Comparison of ENCODE assay signal across 22 cellular contexts in genomic region chr13:43021926-43022670, GRCh38. TPM values are rescaled to one million over a fixed set of nuclear protein-coding genes. Genes with fewer than 3 reads are reported as not detected.
DNase-seq lines count a peak whose midpoint lies in the region; TF ChIP-seq lines count a peak whose summit lies in the region.
"Had no signal": no experiment of that assay in that cellular context is flagged by ENCODE, and none has a peak within 500 bp of the region (broad histone marks: within the 10 kb centered on the region; RNA-seq: fewer than 3 reads in every experiment).

No MANE protein-coding gene starts in this region.

- no peaks in the 10 kb centered on the region for H3K9me2 ChIP-seq in GM23248 (ENCODE audit: insufficient read depth)

- in situ Hi-C loops in GM23248 (cut with MboI), result no loop called here
- in situ Hi-C loops in KBM-7 (cut with MboI; ENCODE audit: low pct_unique_long_range_greater_than_20kb, low sequenced_read_pairs), result no loop called here

- H4K20me1 ChIP-seq in GM23248 (ENCODE audit: insufficient read depth), result no peaks in the 10 kb centered on the region

- no peak overlapping the region for H3K27ac ChIP-seq in GM23248

- H3F3A ChIP-seq in GM23248 (ENCODE audit: insufficient read depth), result no peaks in the 10 kb centered on the region

- TF ChIP-seq CTCF in AG10803 (conservative IDR thresholded peaks at IDR 0.05; ENCODE audit: low read length), result no peak

- no peak overlapping the region for H2AFZ ChIP-seq in GM23248

- H3K4me1 ChIP-seq in GM23248 (ENCODE audit: insufficient read depth), result 0 out of 2 replicates have a peak, but pooled peaks cover 13% of the 10 kb centered on the region

- H3K36me3 ChIP-seq in GM23248 (ENCODE audit: low read depth), result no peaks in the 10 kb centered on the region
- H3K36me3 ChIP-seq: adrenal gland, MG63, WERI-Rb-1 had no signal

- peak; percentile 84 for DNase-seq in AG10803 (ENCODE audit: low read depth)
- DNase-seq in GM23248, result peak; percentile 24
- DNase-seq in amniotic epithelial cell (ENCODE audit: low read depth), result peak; percentile 85
- DNase-seq in left kidney (ENCODE audit: low read depth, low spot score), result peak; percentile 46
- no peak for DNase-seq in KBM-7
- DNase-seq in SW480 (ENCODE audit: low spot score), result no peak
- no peak for DNase-seq in SK-N-DZ (ENCODE audit: low spot score)
- DNase-seq in RPMI8226, result no peak
- DNase-seq: ACHN; activated CD4-positive, alpha-beta T cell treated with anti-CD3 and anti-CD28 coated beads, Interleukin-2, amount 50 U/mL, for 48 hours; activated gamma-delta T cell; activated T-cell treated with anti-CD3 and anti-CD28 coated beads for 4 hours; adrenal gland; kidney glomerular epithelial cell; mesenchymal stem cell; MG63; naive thymus-derived CD8-positive, alpha-beta T cell; NCI-H1436; NCI-H526; SHP77 had no signal

- no peak overlapping the region for H3K9ac ChIP-seq in GM23248

- H3K27me3 ChIP-seq in GM23248 (replicated peaks; ENCODE audit: insufficient read depth), result no peaks in the 10 kb centered on the region
- H3K27me3 ChIP-seq: adrenal gland, MG63 had no signal

- H3K9me3 ChIP-seq in GM23248 (ENCODE audit: low read depth), result no peaks in the 10 kb centered on the region
- H3K9me3 ChIP-seq: adrenal gland, MG63 had no signal

- H3K79me2 ChIP-seq in GM23248 (ENCODE audit: insufficient read depth), result peaks cover 34% of the 10 kb centered on the region

- 84 to 86% methylated on average over 11 of the region's 11 CpGs for WGBS in GM23248 (ENCODE audit: low coverage in 1 of 2, low lambda C conversion rate in 2 of 2, missing lambda C conversion rate in 2 of 2), 2 experiments

- H3K4me2 ChIP-seq in GM23248 (ENCODE audit: unreplicated experiment), result no peak overlapping the region

- H3K4me3 ChIP-seq in AG10803 (ENCODE audit: low read length) (no peak overlapping the region), GM23248 (no peak overlapping the region)

RNA-seq across cellular contexts. Expression of gene DNAJC15, which starts 1.3 kb away (rescaled TPM):
- total RNA-seq in GM23248 (2014; rRNA removed; shearing (Covaris generic)), result 9.2 and 25.9 TPM in 2 replicates
- 70.5 and 71.1 TPM in 2 replicates for polyA plus RNA-seq in GM23248 (2016; fragmentation: Nextera tagmentation; extraction: Ambion mirVana)
- polyA plus RNA-seq in SK-N-DZ (2014; cell fraction: cytosol; rRNA removed), result not detected in 2 replicates
- 0.02 TPM in 1 of 2 replicates, not detected in the other for polyA plus RNA-seq in SK-N-DZ (2014; cell fraction: nucleus; rRNA removed)

RNA-seq across cellular contexts. Expression of gene EPSTI1, which starts 30.1 kb away (rescaled TPM):
- 1.5 and 9.4 TPM in 2 replicates for total RNA-seq in GM23248 (2014; rRNA removed; shearing (Covaris generic))
- polyA plus RNA-seq in GM23248 (2016; fragmentation: Nextera tagmentation; extraction: Ambion mirVana), result 2.5 and 3.4 TPM in 2 replicates
- polyA plus RNA-seq in SK-N-DZ (2014; cell fraction: cytosol; rRNA removed), result not detected in 2 replicates
- polyA plus RNA-seq in SK-N-DZ (2014; cell fraction: nucleus; rRNA removed), result not detected in 2 replicates
- total RNA-seq: HepG2 had no signal

Comparison
In these comparisons a context has a peak if more than half of its experiments do, and no peak if none do; other contexts are left out.
1. DNase-seq: peak in AG10803 (single experiment), GM23248 (single experiment), amniotic epithelial cell (single experiment) and left kidney (single experiment); none in KBM-7 (single experiment), SW480 (single experiment), SK-N-DZ (single experiment) and RPMI8226 (single experiment).